In genomic region chr22:37245740-37246139, GRCh38 we compare ENCODE assay signal across 27 cellular contexts. TPM values are rescaled to one million over a fixed set of nuclear protein-coding genes. Genes with fewer than 3 reads are reported as not detected.
DNase-seq lines count a peak whose midpoint lies in the region; ATAC-seq, FAIRE-seq and TF ChIP-seq lines count a peak whose summit lies in the region.
"Had no signal": no experiment of that assay in that cellular context is flagged by ENCODE, and none has a peak within 500 bp of the region (broad histone marks: within the 10 kb centered on the region; RNA-seq: fewer than 3 reads in every experiment).

No MANE protein-coding gene starts in this region.

- H3K27ac ChIP-seq in MM.1S (ENCODE audit: low read length) (peak overlapping the region; percentile 93; the same call in 1 of the 2 replicates), K562 (ENCODE audit: extremely low read depth, low read depth, low read length) (no peak overlapping the region), transverse colon (peak overlapping the region in 3 of 4 donors; percentile 14 to 76 (median 28)), right atrium auricular region (no peak overlapping the region)
- H3K27ac ChIP-seq: adrenal gland, brain microvascular endothelial cell, prostate gland had no signal

- in situ Hi-C loops in K562 (cut with MboI) = no loop called here
- in situ Hi-C loops in transverse colon (cut with MboI; ENCODE audit: low pct_ligation_motif_present in 1 of 4, low pct_unique_long_range_greater_than_20kb in 1 of 4, low sequenced_read_pairs in 3 of 4) = no loop called here

- WGBS in K562 (ENCODE audit: insufficient coverage, low coverage, missing lambda C conversion rate) = 57% methylated on average over 6 of the region's 6 CpGs
- 65 to 68% methylated on average over 6 of the region's 6 CpGs for WGBS in transverse colon (ENCODE audit: low coverage in 1 of 2), 2 donors

- DNase-seq in NCI-H2171 treated with DMSO at 0.1 percent for 48 hours (lab: John Stamatoyannopoulos, UW) (peak; percentile 22), NCI-H2171 (lab: John Stamatoyannopoulos, UW) (no peak), MM.1S (no peak), K562 (ENCODE audit: extremely low read depth in 1 of 4, low spot score in 3 of 4) (no peak), transverse colon (no peak), right atrium auricular region (ENCODE audit: low spot score) (no peak), NCI-H2107 (lab: John Stamatoyannopoulos, UW) (no peak), NCI-H1417 treated with DMSO at 0.1 percent for 48 hours (lab: John Stamatoyannopoulos, UW) (no peak)
- DNase-seq: 8988T; brain microvascular endothelial cell; effector memory CD8-positive, alpha-beta T cell; EL; foreskin melanocyte; hippocampal formation; NCI-H187 treated with DMSO at 0.1 percent for 48 hours; NCI-H345; stimulated activated CD4-positive, alpha-beta T cell treated with anti-CD3 and anti-CD28 coated beads, Interleukin-1b, Interleukin-23, amount 100 ng/mL, for 48 hours; T-helper 1 cell had no signal

- no peak for TF ChIP-seq RAD21 in K562 (CRISPR knock-in tag; conservative IDR thresholded peaks at IDR 0.05 in 1 of 2, IDR thresholded peaks at IDR 0.05 in 1 of 2)

- no TSS peak for BruUV-seq in K562 (replicated peaks; lab: Mats Ljungman, UMichigan)

- H3K36me3 ChIP-seq in MM.1S (replicated peaks; ENCODE audit: insufficient read depth, low read length) (peaks cover 9% of the 10 kb centered on the region; the same call in 1 of the 2 replicates), K562 (ENCODE audit: control insufficient read depth, insufficient read depth, low read length) (peaks cover 15% of the 10 kb centered on the region; the same call in 2 of the 3 replicates), transverse colon (no peaks in the 10 kb centered on the region), right atrium auricular region (no peaks in the 10 kb centered on the region)
- H3K36me3 ChIP-seq: adrenal gland, brain microvascular endothelial cell, prostate gland had no signal

- no peak for FAIRE-seq in K562 (lab: Jason Lieb, UNC)
- FAIRE-seq: H1 had no signal

- intact Hi-C loops in K562 (cut with micrococcal nuclease) (no loop called here), transverse colon (cut with DNase I; ENCODE audit: low total_unique reads) (no loop called here)

- H4K20me1 ChIP-seq in MM.1S (ENCODE audit: insufficient read depth, low read length) = no peaks in the 10 kb centered on the region
- no peaks in the 10 kb centered on the region; the same call in none of the 2 replicates for H4K20me1 ChIP-seq in K562 (replicated peaks; ENCODE audit: control insufficient read depth, insufficient read depth, low read length)

- H3K4me1 ChIP-seq in MM.1S (ENCODE audit: low read length) (peaks cover 26% of the 10 kb centered on the region), K562 (replicated peaks in 1 of 2; ENCODE audit: control insufficient read depth in 2 of 2, insufficient read depth in 2 of 2, low read length in 2 of 2) (peaks cover 29 to 47% of the 10 kb centered on the region in 2 experiments), transverse colon (peaks cover 0 to 17% (median 8%) of the 10 kb centered on the region in 4 donors), right atrium auricular region (peaks cover 0 to 7% of the 10 kb centered on the region in 2 donors)
- H3K4me1 ChIP-seq: adrenal gland, prostate gland had no signal

- CTCF ChIA-PET in K562 (lab: Yijun Ruan, JAX; ENCODE audit: low intra/inter-chr PET ratio) = no interaction called here

- ATAC-seq in K562 = no peak
- ATAC-seq: effector memory CD8-positive, alpha-beta T cell; esophagus mucosa; Panc1; stimulated activated effector memory CD8-positive, alpha-beta T cell treated with anti-CD3 and anti-CD28 coated beads, Interleukin-12 subunit alpha, Interleukin-12 subunit beta, amount 100 ng/mL, for 72 hours had no signal

- H3K9me2 ChIP-seq in MM.1S (replicated peaks; ENCODE audit: insufficient read depth, low read length) = no peaks in the 10 kb centered on the region

- H3K9me3 ChIP-seq in MM.1S (replicated peaks; ENCODE audit: insufficient read depth, low read length) (no peaks in the 10 kb centered on the region), K562 (replicated peaks; ENCODE audit: control insufficient read depth, insufficient read depth, low read depth, low read length) (no peaks in the 10 kb centered on the region), transverse colon (no peaks in the 10 kb centered on the region), right atrium auricular region (no peaks in the 10 kb centered on the region)
- H3K9me3 ChIP-seq: adrenal gland, mucosa of descending colon, prostate gland had no signal

- no peak for TF ChIP-seq CTCF in MM.1S (IDR thresholded peaks at IDR 0.05; ENCODE audit: low read length)
- no peak for TF ChIP-seq CTCF in K562 (IDR thresholded peaks at IDR 0.05 in 2 of 3, conservative IDR thresholded peaks at IDR 0.05 in 1 of 3; ENCODE audit: insufficient read depth in 2 of 3, low read depth in 1 of 3, low read length in 3 of 3)
- no peak for TF ChIP-seq CTCF in transverse colon (IDR thresholded peaks at IDR 0.05)
- TF ChIP-seq CTCF in right atrium auricular region (IDR thresholded peaks at IDR 0.05) = no peak

- H3K4me2 ChIP-seq in MM.1S (ENCODE audit: low read depth, low read length) (peak overlapping the region; percentile 98), K562 (ENCODE audit: insufficient read depth, low read length) (no peak overlapping the region)

- no peaks in the 10 kb centered on the region for H3K9me1 ChIP-seq in K562 (ENCODE audit: control insufficient read depth, insufficient read depth, low read length)

- no peak overlapping the region; the same call in 1 of the 2 replicates for H3K4me3 ChIP-seq in MM.1S (ENCODE audit: low read length)
- no peak overlapping the region for H3K4me3 ChIP-seq in K562
- H3K4me3 ChIP-seq in transverse colon = no peak overlapping the region
- no peak overlapping the region for H3K4me3 ChIP-seq in right atrium auricular region
- H3K4me3 ChIP-seq: adrenal gland, mucosa of descending colon, prostate gland had no signal

- no peak for TF ChIP-seq EP300 in K562 (IDR thresholded peaks at IDR 0.05; ENCODE audit: low read length)
- no peak for TF ChIP-seq EP300 in transverse colon (IDR thresholded peaks at IDR 0.05; ENCODE audit: low read depth)

- H3K9ac ChIP-seq in MM.1S (ENCODE audit: low read length) = no peak overlapping the region
- no peak overlapping the region; a peak in 1 of 4 replicates for H3K9ac ChIP-seq in K562 (ENCODE audit: insufficient read depth in 1 of 2, low read depth in 2 of 2, low read length in 2 of 2)

- H3F3A ChIP-seq in MM.1S (ENCODE audit: insufficient read depth, low read length) = peaks cover 46% of the 10 kb centered on the region

- H2AFZ ChIP-seq in MM.1S (ENCODE audit: low read length) (no peak overlapping the region), K562 (ENCODE audit: low read depth, low read length) (peak overlapping the region; percentile 80; the same call in 1 of the 2 replicates)

- TF ChIP-seq POLR2A in K562 (conservative IDR thresholded peaks at IDR 0.05) = no peak
- no peak for TF ChIP-seq POLR2A in transverse colon (IDR thresholded peaks at IDR 0.05)

- POLR2A ChIA-PET in K562 (lab: Yijun Ruan, JAX) = no interaction called here

- H3K79me2 ChIP-seq in MM.1S (ENCODE audit: low read length) (peaks cover 38% of the 10 kb centered on the region), K562 (ENCODE audit: control insufficient read depth, insufficient read depth, low read length) (peaks cover 33% of the 10 kb centered on the region)

- H3K27me3 ChIP-seq in MM.1S (replicated peaks; ENCODE audit: insufficient read depth, low read length) (no peaks in the 10 kb centered on the region), K562 (ENCODE audit: control insufficient read depth in 2 of 2, insufficient read depth in 2 of 2, low read length in 2 of 2) (no peaks in the 10 kb centered on the region), transverse colon (peaks cover 8% of the 10 kb centered on the region), right atrium auricular region (peaks cover 5 to 7% of the 10 kb centered on the region in 2 donors)
- H3K27me3 ChIP-seq: brain microvascular endothelial cell had no signal

RNA-seq across cellular contexts. Expression of gene RAC2, which starts 1.7 kb away (rescaled TPM):
- 47.8 and 143 TPM in 2 replicates for total RNA-seq in K562 (2011; cell fraction: chromatin; rRNA removed; ENCODE audit: low replicate concordance)
- total RNA-seq in K562 (2011; cell fraction: nucleolus; rRNA removed) = 99.9 and 118 TPM in 2 replicates
- total RNA-seq in K562 (2011; cell fraction: nucleoplasm; rRNA removed) = 74.1 and 109 TPM in 2 replicates
- total RNA-seq in K562 (2014; rRNA removed) = 40.4 and 59.3 TPM in 2 replicates
- total RNA-seq in K562 (2014; rRNA removed; fragmentation: Illumina TruSeq; extraction: Trizol) = 18.6 and 22.7 TPM in 2 replicates
- 45.1 and 50.1 TPM in 2 replicates for total RNA-seq in K562 (2015; rRNA removed; fragmentation: Illumina TruSeq; extraction: Trizol)
- 82.8 and 95.3 TPM in 2 replicates for total RNA-seq in K562 (2021)
- polyA plus RNA-seq in K562 (2011; rRNA removed) = 43.3 and 102 TPM in 2 replicates
- polyA plus RNA-seq in K562 (2011; cell fraction: cytosol; rRNA removed) = 74.7 and 120 TPM in 2 replicates
- polyA plus RNA-seq in K562 (2011; cell fraction: nucleus; rRNA removed) = 95.0 and 171 TPM in 2 replicates
- polyA plus RNA-seq in K562 (2012) = 151 and 373 TPM in 2 replicates
- polyA plus RNA-seq in K562 (2014; fragmentation: Illumina TruSeq; extraction: Trizol) = 103 and 132 TPM in 2 replicates
- polyA plus RNA-seq in K562 (2014; fragmentation: Nextera tagmentation; extraction: Ambion mirVana) = 10 to 100 TPM; 25.4 to 26.8 TPM
- 49.1 and 51.0 TPM in 2 replicates for polyA plus RNA-seq in K562 (2014; rRNA removed)
- polyA minus RNA-seq in K562 (2011; rRNA and poly(A)+ RNA removed) = 25.1 and 30.5 TPM in 2 replicates
- polyA minus RNA-seq in K562 (2011; cell fraction: cytosol; rRNA and poly(A)+ RNA removed) = 62.2 and 68.9 TPM in 2 replicates
- 69.4 and 73.9 TPM in 2 replicates for polyA minus RNA-seq in K562 (2011; cell fraction: nucleus; rRNA and poly(A)+ RNA removed)
- total RNA-seq in transverse colon = 10 to 100 TPM in 3 of 4 donors, 1 to 10 TPM in 1; 5.2 to 36.3 (median 24.0) TPM
- total RNA-seq in right atrium auricular region = 10 to 100 TPM in 1 of 2 donors, 1 to 10 TPM in 1; 2.9 to 10.3 TPM

RNA-seq across cellular contexts. Expression of gene SSTR3, which starts 33.5 kb away (rescaled TPM):
- total RNA-seq in K562 (2011; cell fraction: chromatin; rRNA removed; ENCODE audit: low replicate concordance) = 0.07 TPM in 1 of 2 replicates, not detected in the other
- not detected in 2 replicates for total RNA-seq in K562 (2011; cell fraction: nucleolus; rRNA removed)
- 0.07 TPM in 1 of 2 replicates, not detected in the other for total RNA-seq in K562 (2011; cell fraction: nucleoplasm; rRNA removed)
- total RNA-seq in K562 (2014; rRNA removed) (not detected in 2 replicates), K562 (2014; rRNA removed; fragmentation: Illumina TruSeq; extraction: Trizol) (not detected in 2 replicates), K562 (2015; rRNA removed; fragmentation: Illumina TruSeq; extraction: Trizol) (not detected in 2 replicates), K562 (2021) (not detected in 2 replicates), transverse colon (under 1 TPM in 2 of 4 donors, not detected in 2; 0.16 to 0.41 TPM), right atrium auricular region (not detected)
- polyA plus RNA-seq in K562 (2011; rRNA removed) (0.03 TPM in 1 of 2 replicates, not detected in the other), K562 (2014; fragmentation: Illumina TruSeq; extraction: Trizol) (not detected in 2 replicates), K562 (2014; fragmentation: Nextera tagmentation; extraction: Ambion mirVana) (not detected), K562 (2014; rRNA removed) (not detected in 2 replicates)
- polyA plus RNA-seq in K562 (2011; cell fraction: cytosol; rRNA removed) = 0.01 and 0.03 TPM in 2 replicates
- polyA plus RNA-seq in K562 (2011; cell fraction: nucleus; rRNA removed) = 0.09 TPM in 1 of 2 replicates, not detected in the other
- polyA plus RNA-seq in K562 (2012) = 0.01 TPM in 1 of 2 replicates, not detected in the other
- not detected in 2 replicates for polyA minus RNA-seq in K562 (2011; rRNA and poly(A)+ RNA removed)
- not detected in 2 replicates for polyA minus RNA-seq in K562 (2011; cell fraction: cytosol; rRNA and poly(A)+ RNA removed)
- not detected in 2 replicates for polyA minus RNA-seq in K562 (2011; cell fraction: nucleus; rRNA and poly(A)+ RNA removed)
- total RNA-seq: esophagus mucosa, skeletal muscle tissue had no signal
- polyA plus RNA-seq: liver had no signal

RNA-seq across cellular contexts. Expression of gene CYTH4, which starts 36.6 kb away (rescaled TPM):
- total RNA-seq in K562 (2011; cell fraction: chromatin; rRNA removed; ENCODE audit: low replicate concordance) = 1.6 and 4.0 TPM in 2 replicates
- 0.39 and 1.7 TPM in 2 replicates for total RNA-seq in K562 (2011; cell fraction: nucleolus; rRNA removed)
- total RNA-seq in K562 (2011; cell fraction: nucleoplasm; rRNA removed) = 1.1 and 1.5 TPM in 2 replicates
- total RNA-seq in K562 (2014; rRNA removed) = 0.33 and 0.68 TPM in 2 replicates
- total RNA-seq in K562 (2014; rRNA removed; fragmentation: Illumina TruSeq; extraction: Trizol) = 0.10 and 0.18 TPM in 2 replicates
- 0.54 and 0.60 TPM in 2 replicates for total RNA-seq in K562 (2015; rRNA removed; fragmentation: Illumina TruSeq; extraction: Trizol)
- 0.58 and 0.75 TPM in 2 replicates for total RNA-seq in K562 (2021)
- polyA plus RNA-seq in K562 (2011; rRNA removed) = 2.0 and 2.5 TPM in 2 replicates
- polyA plus RNA-seq in K562 (2011; cell fraction: cytosol; rRNA removed) = 1.4 and 2.9 TPM in 2 replicates
- polyA plus RNA-seq in K562 (2011; cell fraction: nucleus; rRNA removed) = 6.2 and 14.7 TPM in 2 replicates
- 1.3 and 1.6 TPM in 2 replicates for polyA plus RNA-seq in K562 (2012)
- polyA plus RNA-seq in K562 (2014; fragmentation: Illumina TruSeq; extraction: Trizol) = 0.28 and 0.33 TPM in 2 replicates
- polyA plus RNA-seq in K562 (2014; fragmentation: Nextera tagmentation; extraction: Ambion mirVana) = under 1 TPM in 1 of 2 experiments, not detected in 1; 0.03 TPM
- 0.73 and 1.1 TPM in 2 replicates for polyA plus RNA-seq in K562 (2014; rRNA removed)
- polyA minus RNA-seq in K562 (2011; rRNA and poly(A)+ RNA removed) = 1.7 and 1.8 TPM in 2 replicates
- polyA minus RNA-seq in K562 (2011; cell fraction: cytosol; rRNA and poly(A)+ RNA removed) = 1.6 TPM in 1 of 2 replicates, not detected in the other
- 1.6 and 2.6 TPM in 2 replicates for polyA minus RNA-seq in K562 (2011; cell fraction: nucleus; rRNA and poly(A)+ RNA removed)
- total RNA-seq in transverse colon = 10 to 100 TPM in 2 of 4 donors, 1 to 10 TPM in 2; 1.4 to 26.9 (median 10.6) TPM
- total RNA-seq in right atrium auricular region = 1 to 10 TPM; 1.5 to 5.9 TPM
- total RNA-seq: H1 had no signal

RNA-seq across cellular contexts. Expression of gene C1QTNF6, which starts 57.7 kb away (rescaled TPM):
- 4.0 and 6.2 TPM in 2 replicates for total RNA-seq in K562 (2011; cell fraction: chromatin; rRNA removed; ENCODE audit: low replicate concordance)
- 4.3 and 4.5 TPM in 2 replicates for total RNA-seq in K562 (2011; cell fraction: nucleolus; rRNA removed)
- total RNA-seq in K562 (2011; cell fraction: nucleoplasm; rRNA removed) = 4.8 and 5.4 TPM in 2 replicates
- total RNA-seq in K562 (2014; rRNA removed) (0.18 and 0.41 TPM in 2 replicates), K562 (2014; rRNA removed; fragmentation: Illumina TruSeq; extraction: Trizol) (0.54 and 0.55 TPM in 2 replicates), K562 (2015; rRNA removed; fragmentation: Illumina TruSeq; extraction: Trizol) (0.40 and 0.53 TPM in 2 replicates), K562 (2021) (0.75 and 0.81 TPM in 2 replicates), transverse colon (10 to 100 TPM in 1 of 4 donors, 1 to 10 TPM in 3; 1.4 to 68.8 (median 7.5) TPM), right atrium auricular region (1 to 10 TPM; 1.6 to 2.2 TPM)
- polyA plus RNA-seq in K562 (2011; rRNA removed) (0.92 and 1.6 TPM in 2 replicates), K562 (2014; fragmentation: Illumina TruSeq; extraction: Trizol) (0.68 and 1.1 TPM in 2 replicates), K562 (2014; fragmentation: Nextera tagmentation; extraction: Ambion mirVana) (under 1 TPM; 0.20 to 0.21 TPM), K562 (2014; rRNA removed) (0.70 and 0.91 TPM in 2 replicates)
- polyA plus RNA-seq in K562 (2011; cell fraction: cytosol; rRNA removed) = 0.52 and 0.83 TPM in 2 replicates
- polyA plus RNA-seq in K562 (2011; cell fraction: nucleus; rRNA removed) = 7.9 and 8.6 TPM in 2 replicates
- polyA plus RNA-seq in K562 (2012) = 0.60 and 4.1 TPM in 2 replicates
- 1.9 and 2.3 TPM in 2 replicates for polyA minus RNA-seq in K562 (2011; rRNA and poly(A)+ RNA removed)
- polyA minus RNA-seq in K562 (2011; cell fraction: cytosol; rRNA and poly(A)+ RNA removed) = 0.67 and 1.4 TPM in 2 replicates
- polyA minus RNA-seq in K562 (2011; cell fraction: nucleus; rRNA and poly(A)+ RNA removed) = 6.1 and 9.6 TPM in 2 replicates

Comparison
In these comparisons a context has a peak if more than half of its experiments do, and no peak if none do; other contexts are left out.
1. H3K27ac ChIP-seq: peak in MM.1S (single experiment) and transverse colon (3 of 4); none in K562 (single experiment) and right atrium auricular region (0 of 2).